In the genomic region with DNA sequence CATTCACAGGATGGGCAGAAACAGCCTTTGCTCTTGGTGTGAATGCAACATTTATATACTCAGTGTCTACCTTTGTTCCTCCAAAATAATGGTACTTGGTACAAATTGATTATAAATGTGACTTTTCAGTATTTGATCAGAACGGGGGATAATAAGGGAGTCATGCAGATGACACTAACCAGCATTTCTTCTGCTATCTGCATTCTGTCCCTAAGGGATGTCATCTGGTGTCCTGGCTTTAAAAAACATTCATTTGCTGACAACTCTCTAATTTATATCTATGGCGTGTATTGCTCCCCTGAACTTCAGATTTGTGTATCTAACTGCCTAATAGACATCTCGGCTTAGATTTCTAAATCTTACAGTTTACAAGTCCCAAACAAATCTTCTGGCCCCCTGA, we compare ENCODE assay signal across 1 cellular context.
TF ChIP-seq lines count a peak whose summit lies in the region.

No MANE protein-coding gene starts in this region.

TF ChIP-seq in SK-N-SH treated with all-trans-retinoic acid at 6 μM for 48 hours, 23 proteins besides CTCF, POLR2A, EP300 and RAD21 (continued from another document):
- TF ChIP-seq, protein P1, sequence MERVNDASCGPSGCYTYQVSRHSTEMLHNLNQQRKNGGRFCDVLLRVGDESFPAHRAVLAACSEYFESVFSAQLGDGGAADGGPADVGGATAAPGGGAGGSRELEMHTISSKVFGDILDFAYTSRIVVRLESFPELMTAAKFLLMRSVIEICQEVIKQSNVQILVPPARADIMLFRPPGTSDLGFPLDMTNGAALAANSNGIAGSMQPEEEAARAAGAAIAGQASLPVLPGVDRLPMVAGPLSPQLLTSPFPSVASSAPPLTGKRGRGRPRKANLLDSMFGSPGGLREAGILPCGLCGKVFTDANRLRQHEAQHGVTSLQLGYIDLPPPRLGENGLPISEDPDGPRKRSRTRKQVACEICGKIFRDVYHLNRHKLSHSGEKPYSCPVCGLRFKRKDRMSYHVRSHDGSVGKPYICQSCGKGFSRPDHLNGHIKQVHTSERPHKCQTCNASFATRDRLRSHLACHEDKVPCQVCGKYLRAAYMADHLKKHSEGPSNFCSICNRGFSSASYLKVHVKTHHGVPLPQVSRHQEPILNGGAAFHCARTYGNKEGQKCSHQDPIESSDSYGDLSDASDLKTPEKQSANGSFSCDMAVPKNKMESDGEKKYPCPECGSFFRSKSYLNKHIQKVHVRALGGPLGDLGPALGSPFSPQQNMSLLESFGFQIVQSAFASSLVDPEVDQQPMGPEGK (CRISPR knock-in tag; IDR thresholded peaks at IDR 0.05; ENCODE audit: borderline replicate concordance): no peak
- TF ChIP-seq GLIS3 (CRISPR knock-in tag; IDR thresholded peaks at IDR 0.05): no peak
- no peak for TF ChIP-seq ZNF8 (CRISPR knock-in tag; IDR thresholded peaks at IDR 0.05)
- TF ChIP-seq RARB (CRISPR knock-in tag; IDR thresholded peaks at IDR 0.05): no peak
